Comparison of ENCODE assay signal across 17 cellular contexts in genomic region chr15:38481113-38481512, GRCh38. TPM values are rescaled to one million over a fixed set of nuclear protein-coding genes. Genes with fewer than 3 reads are reported as not detected.
A peak's percentile ranks its signal among the peaks of the same experiment; 100 is the strongest.
DNase-seq lines count a peak whose midpoint lies in the region; ATAC-seq lines count a peak whose summit lies in the region.
"Had no signal": no experiment of that assay in that cellular context is flagged by ENCODE, and none has a peak within 500 bp of the region (broad histone marks: within the 10 kb centered on the region; RNA-seq: fewer than 3 reads in every experiment).

No MANE protein-coding gene starts in this region.

- DNase-seq in T-helper 1 cell, result no peak
- no peak for DNase-seq in activated naive CD8-positive, alpha-beta T cell treated with anti-CD3 and anti-CD28 coated beads for 36 hours
- DNase-seq in central memory CD8-positive, alpha-beta T cell (ENCODE audit: low spot score in 2 of 2), result no peak
- no peak for DNase-seq in stimulated activated effector memory CD8-positive, alpha-beta T cell treated with anti-CD3 and anti-CD28 coated beads, Interleukin-12 subunit alpha, Interleukin-12 subunit beta, amount 100 ng/mL, for 72 hours (ENCODE audit: low spot score in 2 of 2)
- no peak for DNase-seq in GM19240 (ENCODE audit: insufficient read length, low spot score)
- DNase-seq in 8988T, result no peak
- DNase-seq: BE2C, DMS 273 treated with DMSO at 0.1 percent for 48 hours, GF-D8, NCI-H1048, NCI-H1436 treated with DMSO at 0.1 percent for 48 hours, NCI-H2029 treated with DMSO at 0.1 percent for 48 hours, NCI-H510A, NCI-H774, RPMI8226 had no signal

- H3K4me3 Mint-ChIP-seq in T-helper 1 cell treated with Interleukin-12 subunit alpha and Interleukin-12 subunit beta and Interleukin-4 antibody, amounts not matched to agents 30 μg/mL and 1 μg/mL, for 36 hours, result no peak overlapping the region
- no peak overlapping the region for H3K4me3 Mint-ChIP-seq in activated naive CD8-positive, alpha-beta T cell
- no peak overlapping the region for H3K4me3 Mint-ChIP-seq in activated naive CD8-positive, alpha-beta T cell treated with anti-CD3 and anti-CD28 coated beads for 36 hours
- H3K4me3 Mint-ChIP-seq in central memory CD8-positive, alpha-beta T cell, result no peak overlapping the region
- H3K4me3 Mint-ChIP-seq in stimulated activated effector memory CD8-positive, alpha-beta T cell treated with anti-CD3 and anti-CD28 coated beads, Interleukin-12 subunit alpha, Interleukin-12 subunit beta, amount 100 ng/mL, for 72 hours, result no peak overlapping the region

- no peak for ATAC-seq in central memory CD8-positive, alpha-beta T cell (replicated peaks; ENCODE audit: extremely low read depth, poor library complexity, severe bottlenecking)
- ATAC-seq in stimulated activated effector memory CD8-positive, alpha-beta T cell treated with anti-CD3 and anti-CD28 coated beads, Interleukin-12 subunit alpha, Interleukin-12 subunit beta, amount 100 ng/mL, for 72 hours, result no peak

- peaks cover 22% of the 10 kb centered on the region for H3K4me1 Mint-ChIP-seq in T-helper 1 cell treated with Interleukin-12 subunit alpha and Interleukin-12 subunit beta and Interleukin-4 antibody, amounts not matched to agents 30 μg/mL and 1 μg/mL, for 36 hours (ENCODE audit: low read depth)
- peaks cover 47% of the 10 kb centered on the region for H3K4me1 Mint-ChIP-seq in activated naive CD8-positive, alpha-beta T cell (ENCODE audit: low read depth)
- H3K4me1 Mint-ChIP-seq in activated naive CD8-positive, alpha-beta T cell treated with anti-CD3 and anti-CD28 coated beads for 36 hours, result peaks cover 17% of the 10 kb centered on the region
- H3K4me1 Mint-ChIP-seq in central memory CD8-positive, alpha-beta T cell, result peaks cover 37% of the 10 kb centered on the region
- peaks cover 20% of the 10 kb centered on the region for H3K4me1 Mint-ChIP-seq in stimulated activated effector memory CD8-positive, alpha-beta T cell treated with anti-CD3 and anti-CD28 coated beads, Interleukin-12 subunit alpha, Interleukin-12 subunit beta, amount 100 ng/mL, for 72 hours

- no peaks in the 10 kb centered on the region for H3K9me3 Mint-ChIP-seq in T-helper 1 cell treated with Interleukin-12 subunit alpha and Interleukin-12 subunit beta and Interleukin-4 antibody, amounts not matched to agents 30 μg/mL and 1 μg/mL, for 36 hours
- H3K9me3 Mint-ChIP-seq in activated naive CD8-positive, alpha-beta T cell (ENCODE audit: low read depth), result no peaks in the 10 kb centered on the region
- no peaks in the 10 kb centered on the region for H3K9me3 Mint-ChIP-seq in activated naive CD8-positive, alpha-beta T cell treated with anti-CD3 and anti-CD28 coated beads for 36 hours
- H3K9me3 Mint-ChIP-seq in central memory CD8-positive, alpha-beta T cell, result no peaks in the 10 kb centered on the region
- no peaks in the 10 kb centered on the region for H3K9me3 Mint-ChIP-seq in stimulated activated effector memory CD8-positive, alpha-beta T cell treated with anti-CD3 and anti-CD28 coated beads, Interleukin-12 subunit alpha, Interleukin-12 subunit beta, amount 100 ng/mL, for 72 hours

- peaks cover 36% of the 10 kb centered on the region for H3K36me3 Mint-ChIP-seq in T-helper 1 cell treated with Interleukin-12 subunit alpha and Interleukin-12 subunit beta and Interleukin-4 antibody, amounts not matched to agents 30 μg/mL and 1 μg/mL, for 36 hours (ENCODE audit: low read depth)
- peaks cover 7% of the 10 kb centered on the region for H3K36me3 Mint-ChIP-seq in activated naive CD8-positive, alpha-beta T cell
- peaks cover 24% of the 10 kb centered on the region for H3K36me3 Mint-ChIP-seq in activated naive CD8-positive, alpha-beta T cell treated with anti-CD3 and anti-CD28 coated beads for 36 hours
- H3K36me3 Mint-ChIP-seq in central memory CD8-positive, alpha-beta T cell (ENCODE audit: insufficient read depth), result peaks cover 28% of the 10 kb centered on the region
- peaks cover 94% of the 10 kb centered on the region for H3K36me3 Mint-ChIP-seq in stimulated activated effector memory CD8-positive, alpha-beta T cell treated with anti-CD3 and anti-CD28 coated beads, Interleukin-12 subunit alpha, Interleukin-12 subunit beta, amount 100 ng/mL, for 72 hours

- H3K27ac Mint-ChIP-seq in T-helper 1 cell treated with Interleukin-12 subunit alpha and Interleukin-12 subunit beta and Interleukin-4 antibody, amounts not matched to agents 30 μg/mL and 1 μg/mL, for 36 hours, result peak overlapping the region; percentile 34
- H3K27ac Mint-ChIP-seq in activated naive CD8-positive, alpha-beta T cell, result peak overlapping the region; percentile 72
- H3K27ac Mint-ChIP-seq in activated naive CD8-positive, alpha-beta T cell treated with anti-CD3 and anti-CD28 coated beads for 36 hours, result no peak overlapping the region
- peak overlapping the region; percentile 70 for H3K27ac Mint-ChIP-seq in central memory CD8-positive, alpha-beta T cell (ENCODE audit: low read depth)
- H3K27ac Mint-ChIP-seq in stimulated activated effector memory CD8-positive, alpha-beta T cell treated with anti-CD3 and anti-CD28 coated beads, Interleukin-12 subunit alpha, Interleukin-12 subunit beta, amount 100 ng/mL, for 72 hours, result peak overlapping the region; percentile 87

- H3K27me3 Mint-ChIP-seq in T-helper 1 cell treated with Interleukin-12 subunit alpha and Interleukin-12 subunit beta and Interleukin-4 antibody, amounts not matched to agents 30 μg/mL and 1 μg/mL, for 36 hours (ENCODE audit: low read depth), result no peaks in the 10 kb centered on the region
- H3K27me3 Mint-ChIP-seq in activated naive CD8-positive, alpha-beta T cell, result no peaks in the 10 kb centered on the region
- H3K27me3 Mint-ChIP-seq in activated naive CD8-positive, alpha-beta T cell treated with anti-CD3 and anti-CD28 coated beads for 36 hours, result no peaks in the 10 kb centered on the region
- no peaks in the 10 kb centered on the region for H3K27me3 Mint-ChIP-seq in central memory CD8-positive, alpha-beta T cell

RNA-seq across cellular contexts. Expression of gene FAM98B, which starts 27.2 kb away (rescaled TPM):
- total RNA-seq in activated naive CD8-positive, alpha-beta T cell treated with anti-CD3 and anti-CD28 coated beads for 36 hours, result 10 to 100 TPM; 54.9 to 59.3 TPM
